Comparison of ENCODE assay signal across 8 cellular contexts in genomic region chr3:185688808-185689207, GRCh38.
A peak's percentile ranks its signal among the peaks of the same experiment; 100 is the strongest.
DNase-seq lines count a peak whose midpoint lies in the region; ATAC-seq and TF ChIP-seq lines count a peak whose summit lies in the region.
"Had no signal": no experiment of that assay in that cellular context is flagged by ENCODE, and none has a peak within 500 bp of the region (broad histone marks: within the 10 kb centered on the region; RNA-seq: fewer than 3 reads in every experiment).

No MANE protein-coding gene starts in this region.

- peak; percentile 58 for DNase-seq in GOT3 (lab: John Stamatoyannopoulos, UW)
- DNase-seq in NOMO-1 (lab: John Stamatoyannopoulos, UW; ENCODE audit: unreplicated experiment in 2 of 2), result peak; percentile 83 to 99
- peak; percentile 81 for DNase-seq in epithelial cell of proximal tubule (ENCODE audit: low read depth)
- DNase-seq in renal cortical epithelial cell (ENCODE audit: low read depth), result peak; percentile 98
- no peak for DNase-seq in NCI-H1436 treated with DMSO at 0.1 percent for 48 hours (lab: John Stamatoyannopoulos, UW)
- no peak for DNase-seq in SJCRH30

- peaks cover 25% of the 10 kb centered on the region for H3K36me3 ChIP-seq in SJCRH30

- no peak for ATAC-seq in GM18502 (IDR thresholded peaks at IDR 0.05; ENCODE audit: poor library complexity, unreplicated experiment)
- ATAC-seq: T-cell had no signal

- H3K9me3 ChIP-seq in SJCRH30 (replicated peaks), result no peaks in the 10 kb centered on the region

- no peak overlapping the region for H3K4me3 ChIP-seq in epithelial cell of proximal tubule (ENCODE audit: low read depth, low read length)
- no peak overlapping the region for H3K4me3 ChIP-seq in SJCRH30

- H3K4me1 ChIP-seq in SJCRH30, result no peaks in the 10 kb centered on the region

- TF ChIP-seq CTCF in epithelial cell of proximal tubule (conservative IDR thresholded peaks at IDR 0.05; ENCODE audit: low read depth, low read length), result no peak

- H3K27ac ChIP-seq in SJCRH30, result no peak overlapping the region

- no peaks in the 10 kb centered on the region for H3K27me3 ChIP-seq in SJCRH30

Comparison
In these comparisons a context has a peak if more than half of its experiments do, and no peak if none do; other contexts are left out.
1. DNase-seq: peak in GOT3 (single experiment), NOMO-1 (2 of 2), epithelial cell of proximal tubule (single experiment) and renal cortical epithelial cell (single experiment); none in NCI-H1436 treated with DMSO at 0.1 percent for 48 hours (single experiment) and SJCRH30 (0 of 2).